In the genomic region with DNA sequence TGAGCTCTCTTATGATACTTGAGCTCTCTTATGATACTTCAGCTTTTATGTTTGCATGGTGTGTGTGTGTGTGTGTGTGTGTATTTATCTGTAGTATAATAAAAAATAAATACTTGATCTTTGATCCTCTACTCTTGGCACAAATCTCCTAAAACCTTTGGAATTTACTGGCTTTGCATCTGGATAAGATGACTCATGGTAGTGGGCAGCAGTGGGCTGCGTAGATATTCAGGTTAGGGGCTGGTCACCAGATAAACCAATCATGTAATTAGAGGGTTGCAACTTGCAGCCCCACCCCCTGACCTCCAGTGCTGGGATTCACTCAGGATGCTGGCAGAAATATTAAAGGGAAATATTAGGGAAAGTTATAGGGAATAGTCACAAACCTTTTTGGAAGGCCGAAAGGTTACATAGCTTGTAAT, we compare ENCODE assay signal across 13 cellular contexts.
A peak's percentile ranks its signal among the peaks of the same experiment; 100 is the strongest.
DNase-seq lines count a peak whose midpoint lies in the region; ATAC-seq and TF ChIP-seq lines count a peak whose summit lies in the region.
"Had no signal": no experiment of that assay in that cellular context is flagged by ENCODE, and none has a peak within 500 bp of the region (broad histone marks: within the 10 kb centered on the region; RNA-seq: fewer than 3 reads in every experiment).

No MANE protein-coding gene starts in this region.

- DNase-seq in HK-2 (ENCODE audit: unreplicated experiment) (peak; percentile 41), NCI-H82 (lab: John Stamatoyannopoulos, UW) (peak; percentile 20), fibroblast of mammary gland (ENCODE audit: low read depth) (peak; percentile 26), renal cortical epithelial cell (ENCODE audit: low read depth) (peak; percentile 82)
- DNase-seq in activated T-cell treated with anti-CD3 and anti-CD28 coated beads, Interleukin-2, amount 50 U/mL, for 48 hours, result no peak
- DNase-seq in activated CD4-positive, alpha-beta T cell treated with anti-CD3 and anti-CD28 coated beads for 48 hours, result no peak
- DNase-seq: activated CD4-positive, alpha-beta memory T cell treated with anti-CD3 and anti-CD28 coated beads for 36 hours; activated gamma-delta T cell; CD4-positive, alpha-beta memory T cell; testis had no signal

- H3K4me3 ChIP-seq in fibroblast of mammary gland (ENCODE audit: control insufficient read depth, low read depth, low read length), result no peak overlapping the region
- H3K4me3 ChIP-seq: cardiac muscle cell, testis had no signal

- ATAC-seq in HG03095 (IDR thresholded peaks at IDR 0.05; ENCODE audit: unreplicated experiment), result no peak
- no peak for ATAC-seq in GM21360 (IDR thresholded peaks at IDR 0.05; ENCODE audit: unreplicated experiment)

- no peak for TF ChIP-seq CTCF in fibroblast of mammary gland (conservative IDR thresholded peaks at IDR 0.05; ENCODE audit: control insufficient read depth, insufficient read depth, low read depth, low read length)

Comparison
In these comparisons a context has a peak if more than half of its experiments do, and no peak if none do; other contexts are left out.
1. DNase-seq: peak in HK-2 (single experiment), NCI-H82 (single experiment), fibroblast of mammary gland (single experiment) and renal cortical epithelial cell (single experiment); none in activated T-cell treated with anti-CD3 and anti-CD28 coated beads, Interleukin-2, amount 50 U/mL, for 48 hours (0 of 2) and activated CD4-positive, alpha-beta T cell treated with anti-CD3 and anti-CD28 coated beads for 48 hours (single experiment).